15 cellular contexts compared by ENCODE assay signal in genomic region chr1:172431721-172432192, GRCh38. TPM values are rescaled to one million over a fixed set of nuclear protein-coding genes. Genes with fewer than 3 reads are reported as not detected.
DNase-seq lines count a peak whose midpoint lies in the region; ATAC-seq and TF ChIP-seq lines count a peak whose summit lies in the region.
"Had no signal": no experiment of that assay in that cellular context is flagged by ENCODE, and none has a peak within 500 bp of the region (broad histone marks: within the 10 kb centered on the region; RNA-seq: fewer than 3 reads in every experiment).

No MANE protein-coding gene starts in this region.

- no peaks in the 10 kb centered on the region for H3K9me3 ChIP-seq in HUES64 (ENCODE audit: insufficient read depth, low read depth, low read length)
- H3K9me3 ChIP-seq in breast epithelium = no peaks in the 10 kb centered on the region
- no peaks in the 10 kb centered on the region for H3K9me3 ChIP-seq in naive thymus-derived CD4-positive, alpha-beta T cell (ENCODE audit: control insufficient read depth in 2 of 3, low read length in 3 of 3)

- POLR2A ChIA-PET in naive thymus-derived CD4-positive, alpha-beta T cell (lab: Charles Lee) = interaction anchor here (0.6 to 5.9 kb wide), 13 partner anchors 10 to 1058 kb away, joined by 3 to 85 read pairs (median 5); partner anchors contain the start of genes PIGC, SUCO and VAMP4

- peaks cover 0 to 25% (median 12%) of the 10 kb centered on the region in 5 donors for H3K36me3 Mint-ChIP-seq in naive thymus-derived CD4-positive, alpha-beta T cell
- H3K36me3 Mint-ChIP-seq in activated T-helper 2 cell treated with anti-CD3 and anti-CD28 coated beads, Interferon-gamma antibody, Interleukin-2, Interleukin-4, amounts not matched to agents 10 μg/mL and 5 μg/mL and 100 μg/mL, durations not matched to agents 14 hours and 24 hours and 36 hours (ENCODE audit: low read depth) = peaks cover 9% of the 10 kb centered on the region

- H3K4me3 Mint-ChIP-seq in naive thymus-derived CD4-positive, alpha-beta T cell = peak overlapping the region in 9 of 10 donors; percentile 57 to 77 (median 72)
- no peak overlapping the region for H3K4me3 Mint-ChIP-seq in activated T-helper 2 cell treated with anti-CD3 and anti-CD28 coated beads, Interferon-gamma antibody, Interleukin-2, Interleukin-4, amounts not matched to agents 10 μg/mL and 5 μg/mL and 100 μg/mL, durations not matched to agents 14 hours and 24 hours and 36 hours (ENCODE audit: low read depth)
- H3K4me3 Mint-ChIP-seq: dendritic cell treated with granulocyte-macrophage colony-stimulating factor and Interleukin-4, amounts not matched to agents 40 ng/mL and 50 ng/mL, for 4 days had no signal

- WGBS in HUES64 = 79% methylated on average over 9 of the region's 9 CpGs

- H3K4me1 ChIP-seq in HUES64 (ENCODE audit: insufficient read depth, low read length) (peaks cover 6% of the 10 kb centered on the region; the same call in 1 of the 2 replicates), breast epithelium (no peaks in the 10 kb centered on the region)
- peaks cover 13 to 56% of the 10 kb centered on the region in 2 donors for H3K4me1 ChIP-seq in naive thymus-derived CD4-positive, alpha-beta T cell (ENCODE audit: control insufficient read depth in 2 of 2, insufficient read depth in 2 of 2, low read length in 2 of 2)

- H3K27me3 ChIP-seq in HUES64 (ENCODE audit: insufficient read depth, low read length) (no peaks in the 10 kb centered on the region), breast epithelium (no peaks in the 10 kb centered on the region)
- H3K27me3 ChIP-seq in naive thymus-derived CD4-positive, alpha-beta T cell (ENCODE audit: control insufficient read depth in 2 of 2, insufficient read depth in 2 of 2, low read length in 2 of 2) = no peaks in the 10 kb centered on the region

- DNase-seq in NCI-H1417 (lab: John Stamatoyannopoulos, UW) (peak; percentile 10 to 92 (median 52)), NCI-H1417 treated with DMSO at 0.1 percent for 48 hours (lab: John Stamatoyannopoulos, UW) (no peak), breast epithelium (ENCODE audit: low spot score in 2 of 2) (peak; percentile 68 to 72), HCEC 1CT (no peak), sciatic nerve (ENCODE audit: low spot score) (no peak)
- peak in 7 of 9 donors; percentile 27 to 70 (median 56) for DNase-seq in naive thymus-derived CD4-positive, alpha-beta T cell
- DNase-seq in activated T-helper 2 cell treated with anti-CD3 and anti-CD28 coated beads, Interferon-gamma antibody, Interleukin-2, Interleukin-4, amounts not matched to agents 10 μg/mL and 5 μg/mL and 100 μg/mL, durations not matched to agents 14 hours and 24 hours and 36 hours (ENCODE audit: low spot score) = no peak
- DNase-seq: EL, NCI-H1694 treated with DMSO at 0.1 percent for 48 hours, retina had no signal

- peak overlapping the region; percentile 40; the same call in 1 of the 2 replicates for H3K9ac ChIP-seq in HUES64 (ENCODE audit: low read depth, low read length)

- H3K36me3 ChIP-seq in HUES64 (ENCODE audit: insufficient read depth, low read length) = no peaks in the 10 kb centered on the region
- no peaks in the 10 kb centered on the region for H3K36me3 ChIP-seq in breast epithelium
- H3K36me3 ChIP-seq in naive thymus-derived CD4-positive, alpha-beta T cell (ENCODE audit: control insufficient read depth in 2 of 3, insufficient read depth in 3 of 3, low read length in 3 of 3) = no peaks in the 10 kb centered on the region

- peak; percentile 45 for ATAC-seq in naive thymus-derived CD4-positive, alpha-beta T cell
- no peak for ATAC-seq in sciatic nerve
- ATAC-seq: Panc1 had no signal

- H3K4me1 Mint-ChIP-seq in naive thymus-derived CD4-positive, alpha-beta T cell = peaks cover 4 to 46% (median 36%) of the 10 kb centered on the region in 7 donors
- peaks cover 23% of the 10 kb centered on the region for H3K4me1 Mint-ChIP-seq in activated T-helper 2 cell treated with anti-CD3 and anti-CD28 coated beads, Interferon-gamma antibody, Interleukin-2, Interleukin-4, amounts not matched to agents 10 μg/mL and 5 μg/mL and 100 μg/mL, durations not matched to agents 14 hours and 24 hours and 36 hours (ENCODE audit: low read depth)

- H3K27ac ChIP-seq in HUES64 (ENCODE audit: low read depth, low read length) (no peak overlapping the region), breast epithelium (peak overlapping the region; percentile 80 to 83)
- peak overlapping the region; percentile 65 for H3K27ac ChIP-seq in naive thymus-derived CD4-positive, alpha-beta T cell (ENCODE audit: low read depth, low read length)

- no peak for TF ChIP-seq POLR2A in breast epithelium (IDR thresholded peaks at IDR 0.05)

- CTCF ChIA-PET in naive thymus-derived CD4-positive, alpha-beta T cell (lab: Charles Lee) = interaction anchor here (0.6 to 6.4 kb wide), 21 partner anchors 10 to 630 kb away, joined by 3 to 120 read pairs (median 4); partner anchors contain the start of genes PIGC and SUCO

- TF ChIP-seq CTCF in breast epithelium (IDR thresholded peaks at IDR 0.05) = no peak

- no peaks in the 10 kb centered on the region for H3K27me3 Mint-ChIP-seq in naive thymus-derived CD4-positive, alpha-beta T cell
- no peaks in the 10 kb centered on the region for H3K27me3 Mint-ChIP-seq in activated T-helper 2 cell treated with anti-CD3 and anti-CD28 coated beads, Interferon-gamma antibody, Interleukin-2, Interleukin-4, amounts not matched to agents 10 μg/mL and 5 μg/mL and 100 μg/mL, durations not matched to agents 14 hours and 24 hours and 36 hours (ENCODE audit: low read depth)
- H3K27me3 Mint-ChIP-seq: dendritic cell treated with granulocyte-macrophage colony-stimulating factor and Interleukin-4, amounts not matched to agents 40 ng/mL and 50 ng/mL, for 4 days had no signal

- peaks cover 0 to 28% (median 8%) of the 10 kb centered on the region in 11 donors for H3K9me3 Mint-ChIP-seq in naive thymus-derived CD4-positive, alpha-beta T cell
- H3K9me3 Mint-ChIP-seq in activated T-helper 2 cell treated with anti-CD3 and anti-CD28 coated beads, Interferon-gamma antibody, Interleukin-2, Interleukin-4, amounts not matched to agents 10 μg/mL and 5 μg/mL and 100 μg/mL, durations not matched to agents 14 hours and 24 hours and 36 hours = peaks cover 4% of the 10 kb centered on the region
- H3K9me3 Mint-ChIP-seq: dendritic cell treated with granulocyte-macrophage colony-stimulating factor and Interleukin-4, amounts not matched to agents 40 ng/mL and 50 ng/mL, for 4 days had no signal

- H3K27ac Mint-ChIP-seq in naive thymus-derived CD4-positive, alpha-beta T cell = peak overlapping the region in 8 of 9 donors; percentile 20 to 94 (median 90)
- H3K27ac Mint-ChIP-seq in activated T-helper 2 cell treated with anti-CD3 and anti-CD28 coated beads, Interferon-gamma antibody, Interleukin-2, Interleukin-4, amounts not matched to agents 10 μg/mL and 5 μg/mL and 100 μg/mL, durations not matched to agents 14 hours and 24 hours and 36 hours = no peak overlapping the region
- H3K27ac Mint-ChIP-seq: dendritic cell treated with granulocyte-macrophage colony-stimulating factor and Interleukin-4, amounts not matched to agents 40 ng/mL and 50 ng/mL, for 4 days had no signal

- intact Hi-C loops in breast epithelium (cut with DNase I; ENCODE audit: low total_unique reads) = no loop called here
- intact Hi-C loops in naive thymus-derived CD4-positive, alpha-beta T cell (cut with micrococcal nuclease) = no loop called here
- intact Hi-C loops in sciatic nerve (cut with DNase I) = no loop called here
- intact Hi-C loops in activated T-helper 2 cell treated with anti-CD3 and anti-CD28 coated beads, Interferon-gamma antibody, Interleukin-2, Interleukin-4, amounts not matched to agents 10 μg/mL and 5 μg/mL and 100 μg/mL, durations not matched to agents 14 hours and 24 hours and 36 hours (cut with micrococcal nuclease) = no loop called here

- no peak overlapping the region for H3K4me3 ChIP-seq in HUES64 (ENCODE audit: low read length)
- peak overlapping the region in 2 of 3 donors; percentile 12 to 16 for H3K4me3 ChIP-seq in breast epithelium
- no peak overlapping the region for H3K4me3 ChIP-seq in naive thymus-derived CD4-positive, alpha-beta T cell (ENCODE audit: low read length)

RNA-seq across cellular contexts. Expression of gene C1orf105, which starts 11.3 kb away (rescaled TPM):
- polyA plus RNA-seq in HUES64 (2013, experiment 1 of 2) = not detected
- polyA plus RNA-seq in HUES64 (2013, experiment 2 of 2) = not detected
- total RNA-seq in breast epithelium (not detected), sciatic nerve (not detected)
- under 1 TPM in 1 of 5 experiments, not detected in 4; 0.86 TPM for total RNA-seq in naive thymus-derived CD4-positive, alpha-beta T cell
- not detected for polyA plus RNA-seq in naive thymus-derived CD4-positive, alpha-beta T cell
- total RNA-seq in activated T-helper 2 cell treated with anti-CD3 and anti-CD28 coated beads, Interferon-gamma antibody, Interleukin-2, Interleukin-4, amounts not matched to agents 10 μg/mL and 5 μg/mL and 100 μg/mL, durations not matched to agents 14 hours and 24 hours and 36 hours = not detected in 2 replicates
- total RNA-seq: A172, mesenteric fat pad had no signal

RNA-seq across cellular contexts. Expression of gene PIGC, which starts 12.1 kb away (rescaled TPM):
- polyA plus RNA-seq in HUES64 (2013, experiment 1 of 2) = 21.0 TPM
- 26.8 TPM for polyA plus RNA-seq in HUES64 (2013, experiment 2 of 2)
- total RNA-seq in breast epithelium = 10 to 100 TPM; 20.3 to 39.2 (median 29.3) TPM
- 10 to 100 TPM; 21.1 to 57.4 (median 25.1) TPM for total RNA-seq in naive thymus-derived CD4-positive, alpha-beta T cell
- 100 to 1,000 TPM; 122 to 142 TPM for polyA plus RNA-seq in naive thymus-derived CD4-positive, alpha-beta T cell
- total RNA-seq in sciatic nerve = 19.1 TPM
- 20.7 and 21.8 TPM in 2 replicates for total RNA-seq in activated T-helper 2 cell treated with anti-CD3 and anti-CD28 coated beads, Interferon-gamma antibody, Interleukin-2, Interleukin-4, amounts not matched to agents 10 μg/mL and 5 μg/mL and 100 μg/mL, durations not matched to agents 14 hours and 24 hours and 36 hours

Comparison
In these comparisons a context has a peak if more than half of its experiments do, and no peak if none do; other contexts are left out.
1. DNase-seq: peak in NCI-H1417 (3 of 3), breast epithelium (2 of 2) and naive thymus-derived CD4-positive, alpha-beta T cell (7 of 9); none in NCI-H1417 treated with DMSO at 0.1 percent for 48 hours (single experiment), HCEC 1CT (single experiment), sciatic nerve (single experiment) and activated T-helper 2 cell treated with anti-CD3 and anti-CD28 coated beads, Interferon-gamma antibody, Interleukin-2, Interleukin-4, amounts not matched to agents 10 μg/mL and 5 μg/mL and 100 μg/mL, durations not matched to agents 14 hours and 24 hours and 36 hours (single experiment).
2. H3K4me3 ChIP-seq: peak in breast epithelium (2 of 3); none in HUES64 (single experiment) and naive thymus-derived CD4-positive, alpha-beta T cell (single experiment).